ENCODE assay signal across 17 cellular contexts in genomic region chr1:230819976-230820375, GRCh38. TPM values are rescaled to one million over a fixed set of nuclear protein-coding genes. Genes with fewer than 3 reads are reported as not detected.
DNase-seq lines count a peak whose midpoint lies in the region; ATAC-seq and TF ChIP-seq lines count a peak whose summit lies in the region.
"Had no signal": no experiment of that assay in that cellular context is flagged by ENCODE, and none has a peak within 500 bp of the region (broad histone marks: within the 10 kb centered on the region; RNA-seq: fewer than 3 reads in every experiment).

No MANE protein-coding gene starts in this region.

- DNase-seq in activated CD8-positive, alpha-beta memory T cell treated with anti-CD3 and anti-CD28 coated beads for 24 hours: peak; percentile 32
- DNase-seq in activated CD8-positive, alpha-beta memory T cell treated with anti-CD3 and anti-CD28 coated beads, Interleukin-2, amount 10 ng/mL, durations not matched to agents 7 days and 5 days: no peak
- DNase-seq in dorsolateral prefrontal cortex (no peak), mucosa of gallbladder (ENCODE audit: low spot score) (peak; percentile 7), type B pancreatic cell (ENCODE audit: extremely low spot score, unreplicated experiment) (peak; percentile 29), GM10266 (ENCODE audit: extremely low spot score) (no peak)
- DNase-seq in activated naive CD4-positive, alpha-beta T cell treated with Interleukin-2 at 50 U/mL for 16 hours: no peak
- DNase-seq: 8988T; AML-193; Caco-2; CD8-positive, alpha-beta memory T cell; DMS53; GF-D8; GM23248 had no signal

- no peaks in the 10 kb centered on the region for H3K27me3 ChIP-seq in dorsolateral prefrontal cortex
- H3K27me3 ChIP-seq: BLaER1 had no signal

- no peak for ATAC-seq in activated CD8-positive, alpha-beta memory T cell treated with anti-CD3 and anti-CD28 coated beads, Interleukin-2, amount 10 ng/mL, durations not matched to agents 7 days and 5 days
- ATAC-seq in HG02763 (IDR thresholded peaks at IDR 0.05; ENCODE audit: unreplicated experiment): no peak
- ATAC-seq: HCT116 had no signal

- CTCF ChIA-PET in activated CD8-positive, alpha-beta memory T cell treated with anti-CD3 and anti-CD28 coated beads, Interleukin-2, amount 10 ng/mL, durations not matched to agents 7 days and 5 days (lab: Charles Lee): interaction anchor here (0.9 kb wide), 1 partner anchor 79 kb away, joined by 3 read pairs; no protein-coding TSS in a partner anchor

- no peak overlapping the region for H3K4me3 ChIP-seq in dorsolateral prefrontal cortex
- H3K4me3 ChIP-seq: BLaER1, GM23248 had no signal

- TF ChIP-seq CTCF in dorsolateral prefrontal cortex (IDR thresholded peaks at IDR 0.05 in 54 of 56, conservative IDR thresholded peaks at IDR 0.05 in 2 of 56; ENCODE audit: low read depth in 1 of 56, partially characterized antibody in 56 of 56): no peak
- no peak for TF ChIP-seq CTCF in type B pancreatic cell (conservative IDR thresholded peaks at IDR 0.05)
- TF ChIP-seq CTCF in GM10266 (IDR thresholded peaks at IDR 0.05; ENCODE audit: control insufficient read depth, insufficient read depth, low read depth, missing control alignments): no peak

- no peaks in the 10 kb centered on the region for H3K9me3 Mint-ChIP-seq in activated CD8-positive, alpha-beta memory T cell treated with anti-CD3 and anti-CD28 coated beads, Interleukin-2, amount 10 ng/mL, durations not matched to agents 7 days and 5 days (ENCODE audit: low read depth)
- no peaks in the 10 kb centered on the region for H3K9me3 Mint-ChIP-seq in type B pancreatic cell

- H3K27ac ChIP-seq in dorsolateral prefrontal cortex: peak overlapping the region; percentile 34 to 98 (median 92)
- H3K27ac ChIP-seq: BLaER1, GM23248 had no signal

- no peak overlapping the region for H3K4me3 Mint-ChIP-seq in activated CD8-positive, alpha-beta memory T cell treated with anti-CD3 and anti-CD28 coated beads, Interleukin-2, amount 10 ng/mL, durations not matched to agents 7 days and 5 days
- H3K4me3 Mint-ChIP-seq in type B pancreatic cell: no peak overlapping the region
- H3K4me3 Mint-ChIP-seq: CD8-positive, alpha-beta memory T cell had no signal

- peaks cover 19% of the 10 kb centered on the region for H3K27me3 Mint-ChIP-seq in activated CD8-positive, alpha-beta memory T cell treated with anti-CD3 and anti-CD28 coated beads, Interleukin-2, amount 10 ng/mL, durations not matched to agents 7 days and 5 days
- no peaks in the 10 kb centered on the region for H3K27me3 Mint-ChIP-seq in type B pancreatic cell

- H3K36me3 Mint-ChIP-seq in activated CD8-positive, alpha-beta memory T cell treated with anti-CD3 and anti-CD28 coated beads, Interleukin-2, amount 10 ng/mL, durations not matched to agents 7 days and 5 days: no peaks in the 10 kb centered on the region
- H3K36me3 Mint-ChIP-seq in type B pancreatic cell: no peaks in the 10 kb centered on the region
- H3K36me3 Mint-ChIP-seq: CD8-positive, alpha-beta memory T cell had no signal

- no peak overlapping the region for H3K27ac Mint-ChIP-seq in activated CD8-positive, alpha-beta memory T cell treated with anti-CD3 and anti-CD28 coated beads, Interleukin-2, amount 10 ng/mL, durations not matched to agents 7 days and 5 days
- H3K27ac Mint-ChIP-seq in type B pancreatic cell: no peak overlapping the region
- H3K27ac Mint-ChIP-seq: CD8-positive, alpha-beta memory T cell had no signal

- no peaks in the 10 kb centered on the region for H3K4me1 Mint-ChIP-seq in activated CD8-positive, alpha-beta memory T cell treated with anti-CD3 and anti-CD28 coated beads, Interleukin-2, amount 10 ng/mL, durations not matched to agents 7 days and 5 days
- H3K4me1 Mint-ChIP-seq in type B pancreatic cell (ENCODE audit: unreplicated experiment): peaks cover 26% of the 10 kb centered on the region
- H3K4me1 Mint-ChIP-seq: CD8-positive, alpha-beta memory T cell had no signal

- intact Hi-C loops in dorsolateral prefrontal cortex (cut with DNase I): loop anchor here (1.0 to 5.0 kb wide), 4 partner anchors 13 to 39 kb away; no protein-coding TSS in a partner anchor

RNA-seq across cellular contexts. Expression of gene C1orf198, which starts 48.3 kb away (rescaled TPM):
- total RNA-seq in activated CD8-positive, alpha-beta memory T cell treated with anti-CD3 and anti-CD28 coated beads, Interleukin-2, amount 10 ng/mL, durations not matched to agents 7 days and 5 days: 1 to 10 TPM; 1.8 to 3.6 TPM
- total RNA-seq in dorsolateral prefrontal cortex: 100 to 1,000 TPM in 36 of 120 experiments, 10 to 100 TPM in 84; 43.1 to 244 (median 83.2) TPM
- total RNA-seq in mucosa of gallbladder: 152 TPM
- 42.1 and 62.5 TPM in 2 replicates for total RNA-seq in type B pancreatic cell (ENCODE audit: low replicate concordance)

Comparison
In these comparisons a context has a peak if more than half of its experiments do, and no peak if none do; other contexts are left out.
1. DNase-seq: peak in activated CD8-positive, alpha-beta memory T cell treated with anti-CD3 and anti-CD28 coated beads for 24 hours (single experiment), mucosa of gallbladder (single experiment) and type B pancreatic cell (single experiment); none in activated CD8-positive, alpha-beta memory T cell treated with anti-CD3 and anti-CD28 coated beads, Interleukin-2, amount 10 ng/mL, durations not matched to agents 7 days and 5 days (single experiment), dorsolateral prefrontal cortex (0 of 10), activated naive CD4-positive, alpha-beta T cell treated with Interleukin-2 at 50 U/mL for 16 hours (single experiment) and GM10266 (single experiment).